In genomic region chr5:112161392-112161748, GRCh38 we compare ENCODE assay signal across 8 cellular contexts.
DNase-seq lines count a peak whose midpoint lies in the region; ATAC-seq and TF ChIP-seq lines count a peak whose summit lies in the region.

No MANE protein-coding gene starts in this region.

- dilution Hi-C loops in IMR-90 (cut with HindIII; ENCODE audit: low sequenced_read_pairs, unreplicated experiment) = no loop called here

- peak overlapping the region; percentile 76 for H2AK5ac ChIP-seq in IMR-90 (ENCODE audit: low read depth, low read length)

- H2BK15ac ChIP-seq in IMR-90 (ENCODE audit: low read depth, low read length) = no peak overlapping the region

- peaks cover 21% of the 10 kb centered on the region for H3K36me3 ChIP-seq in IMR-90 (ENCODE audit: control insufficient read depth, insufficient read depth, low read length)

- H3K9me3 Mint-ChIP-seq in naive B cell = peaks cover 0 to 8% (median 2%) of the 10 kb centered on the region in 7 donors

- no TSS peak for BruUV-seq in IMR-90 (replicated peaks; lab: Mats Ljungman, UMichigan)

- peak overlapping the region; percentile 9 for H4K5ac ChIP-seq in IMR-90 (ENCODE audit: low read depth, low read length)

- peaks cover 19 to 25% (median 25%) of the 10 kb centered on the region in 3 donors for H3K4me1 Mint-ChIP-seq in naive B cell

- intact Hi-C loops in IMR-90 (cut with micrococcal nuclease) = no loop called here

- no peaks in the 10 kb centered on the region; the same call in 1 of the 2 replicates for H3K4me1 ChIP-seq in IMR-90 (ENCODE audit: control insufficient read depth, insufficient read depth, low read length)

- TF ChIP-seq CTCF in AG10803 (conservative IDR thresholded peaks at IDR 0.05; ENCODE audit: low read length) = no peak
- TF ChIP-seq CTCF in IMR-90 (conservative IDR thresholded peaks at IDR 0.05; ENCODE audit: low read depth, low read length) = no peak

- 0 out of 2 replicates have a peak overlapping the region, but pooled peaks have one; percentile 12 for H4K91ac ChIP-seq in IMR-90 (ENCODE audit: insufficient read depth, low read depth, low read length)

- peak overlapping the region; percentile 96 for H3K4me2 ChIP-seq in IMR-90 (ENCODE audit: low read depth, low read length)

- no peaks in the 10 kb centered on the region for H3K9me3 ChIP-seq in IMR-90 (ENCODE audit: control insufficient read depth, insufficient read depth, low read length)

- peaks cover 14 to 19% of the 10 kb centered on the region in 2 donors for H3K36me3 Mint-ChIP-seq in naive B cell

- H4K8ac ChIP-seq in IMR-90 (ENCODE audit: low read depth in 2 of 2, low read length in 2 of 2) = peak overlapping the region; percentile 73 to 82

- peak overlapping the region; percentile 90 to 97 (median 96) for H3K4me3 Mint-ChIP-seq in naive B cell

- peaks cover 5% of the 10 kb centered on the region; the same call in 1 of the 2 replicates for H3K9me1 ChIP-seq in IMR-90 (ENCODE audit: insufficient read depth, low read length)

- 0% methylated on average over 5 of the region's 8 CpGs; no CpG with 5 or more reads in 1 of the 2 experiments for WGBS in IMR-90 (ENCODE audit: extremely low coverage in 2 of 2, insufficient read length in 1 of 2), 2 experiments

- TF ChIP-seq POLR2A in IMR-90 (IDR thresholded peaks at IDR 0.05; ENCODE audit: low read depth, low read length) = no peak

- no peaks in the 10 kb centered on the region for H3K27me3 ChIP-seq in IMR-90 (ENCODE audit: control insufficient read depth, insufficient read depth, low read length)

- H2AFZ ChIP-seq in IMR-90 (replicated peaks; ENCODE audit: low read length, poor library complexity) = peak overlapping the region; percentile 97

- H3K27ac ChIP-seq in IMR-90 (ENCODE audit: insufficient read depth, low read length) = peak overlapping the region; percentile 74
- H3K27ac ChIP-seq in cingulate gyrus (ENCODE audit: low read depth, low read length) = peak overlapping the region; percentile 42

- no peak overlapping the region for H2BK120ac ChIP-seq in IMR-90 (ENCODE audit: low read depth, low read length)

- peaks cover 5 to 9% (median 7%) of the 10 kb centered on the region in 3 donors for H3K27me3 Mint-ChIP-seq in naive B cell

- TF ChIP-seq RAD21 in IMR-90 (IDR thresholded peaks at IDR 0.05; ENCODE audit: low read length) = no peak

- CTCF ChIA-PET in IMR-90 (lab: Yijun Ruan, JAX) = interaction anchor here (0.7 to 1.3 kb wide), 7 partner anchors 8 to 630 kb away, joined by 3 to 9 read pairs (median 3); no protein-coding TSS in a partner anchor

- DNase-seq in AG10803 (ENCODE audit: low read depth) (no peak), IMR-90 (no peak), naive B cell (no peak), C1 segment of cervical spinal cord (lab: John Stamatoyannopoulos, UW) (no peak), NCI-H510A treated with DMSO at 0.1 percent for 48 hours (lab: John Stamatoyannopoulos, UW) (no peak), inferior parietal cortex (ENCODE audit: extremely low spot score) (no peak)

- no peak overlapping the region for H2BK20ac ChIP-seq in IMR-90 (ENCODE audit: low read depth, low read length)

- POLR2A ChIA-PET in IMR-90 (lab: Charles Lee; ENCODE audit: unreplicated experiment) = no interaction called here

- peak overlapping the region; percentile 71 for H2BK5ac ChIP-seq in IMR-90 (ENCODE audit: low read depth, low read length, poor library complexity, severe bottlenecking)

- no peak for ATAC-seq in IMR-90 (ENCODE audit: low read depth)
- no peak for ATAC-seq in naive B cell (ENCODE audit: low read depth in 2 of 2)
- ATAC-seq in HG02610 (IDR thresholded peaks at IDR 0.05; ENCODE audit: unreplicated experiment) = no peak

- peak overlapping the region; percentile 6; the same call in 1 of the 2 replicates for H3K18ac ChIP-seq in IMR-90 (ENCODE audit: low read depth, low read length)

- in situ Hi-C loops in IMR-90 (cut with MboI; ENCODE audit: low sequenced_read_pairs) = loop anchor here (25.0 kb wide), 1 partner anchor 1399 kb away; no protein-coding TSS in a partner anchor

- peaks cover 11% of the 10 kb centered on the region; the same call in 1 of the 2 replicates for H4K20me1 ChIP-seq in IMR-90 (ENCODE audit: insufficient read depth, low read length)

- H3K14ac ChIP-seq in IMR-90 (replicated peaks; ENCODE audit: low read depth, low read length) = peak overlapping the region; percentile 74

- peak overlapping the region; percentile 98 for H2AK9ac ChIP-seq in IMR-90 (replicated peaks; ENCODE audit: low read depth, low read length, poor library complexity)

- peaks cover 25% of the 10 kb centered on the region in 2 experiments; a peak in 3 of 4 replicates for H3K79me1 ChIP-seq in IMR-90 (ENCODE audit: low read depth in 1 of 2, low read length in 2 of 2)

- peak overlapping the region in 3 of 6 donors; percentile 87 to 96 (median 89) for H3K27ac Mint-ChIP-seq in naive B cell

- H3K56ac ChIP-seq in IMR-90 (ENCODE audit: extremely low read depth, insufficient read depth, low read length) = peak overlapping the region; percentile 86

- H3K4me3 ChIP-seq in AG10803 (ENCODE audit: low read length) (peak overlapping the region; percentile 91), IMR-90 (ENCODE audit: insufficient read depth, low read depth, low read length) (peak overlapping the region; percentile 80)

- H3K9ac ChIP-seq in IMR-90 (ENCODE audit: low read depth, low read length) = peak overlapping the region; percentile 89

- peak overlapping the region; percentile 63 for H3K4ac ChIP-seq in IMR-90 (ENCODE audit: low read depth, low read length)

- peak overlapping the region; percentile 79; the same call in 1 of the 2 replicates for H3K23ac ChIP-seq in IMR-90 (ENCODE audit: low read depth, low read length)

TF ChIP-seq in IMR-90, 13 proteins besides CTCF, POLR2A, EP300 and RAD21:
- TF ChIP-seq BHLHE40 (IDR thresholded peaks at IDR 0.05; ENCODE audit: low read depth, low read length) (no peak), FOS (IDR thresholded peaks at IDR 0.05; ENCODE audit: low read depth, low read length) (no peak), MXI1 (IDR thresholded peaks at IDR 0.05; ENCODE audit: borderline replicate concordance, low read depth, low read length) (no peak), MAZ (IDR thresholded peaks at IDR 0.05; ENCODE audit: borderline replicate concordance, low read depth, low read length) (no peak), ELK1 (IDR thresholded peaks at IDR 0.05; ENCODE audit: borderline replicate concordance, low read depth, low read length) (no peak), NFE2L2 (IDR thresholded peaks at IDR 0.05; ENCODE audit: low read depth, low read length) (no peak), RFX5 (IDR thresholded peaks at IDR 0.05; ENCODE audit: low read depth, low read length) (no peak), CHD1 (IDR thresholded peaks at IDR 0.05; ENCODE audit: low read depth, low read length) (no peak), RCOR1 (IDR thresholded peaks at IDR 0.05; ENCODE audit: insufficient replicate concordance, low read length) (no peak), CEBPB (IDR thresholded peaks at IDR 0.05; ENCODE audit: low read depth, low read length) (no peak), USF2 (IDR thresholded peaks at IDR 0.05; ENCODE audit: low read depth, low read length) (no peak), MAFK (IDR thresholded peaks at IDR 0.05; ENCODE audit: low read depth, low read length) (no peak), SMC3 (IDR thresholded peaks at IDR 0.05; ENCODE audit: low read depth, low read length) (no peak)
